In genomic region chr6:2865270-2866182, GRCh38 we compare ENCODE assay signal across 1 cellular context.
TF ChIP-seq lines count a peak whose summit lies in the region.

No MANE protein-coding gene starts in this region.

TF ChIP-seq in HCT116, 20 proteins besides CTCF, POLR2A, EP300 and RAD21 (continued from another document):
- no peak for TF ChIP-seq JUND (IDR thresholded peaks at IDR 0.05)
- no peak for TF ChIP-seq ZFX (IDR thresholded peaks at IDR 0.05)
- no peak; the same call in 1 of the 2 replicates for TF ChIP-seq SP1 (IDR thresholded peaks at IDR 0.05; ENCODE audit: low read depth)
- TF ChIP-seq ELF1 (IDR thresholded peaks at IDR 0.05; ENCODE audit: borderline replicate concordance, low read depth) = no peak
- TF ChIP-seq TCF7L2 (IDR thresholded peaks at IDR 0.05; ENCODE audit: borderline replicate concordance, extremely low read depth, insufficient read depth, insufficient read length) = no peak
- TF ChIP-seq CBX3 (IDR thresholded peaks at IDR 0.05; ENCODE audit: low read depth) = no peak
- TF ChIP-seq SIN3A (IDR thresholded peaks at IDR 0.05; ENCODE audit: low read depth) = no peak
